21 cellular contexts compared by ENCODE assay signal in genomic region chr15:68557469-68558317, GRCh38. TPM values are rescaled to one million over a fixed set of nuclear protein-coding genes. Genes with fewer than 3 reads are reported as not detected.
A peak's percentile ranks its signal among the peaks of the same experiment; 100 is the strongest.
DNase-seq lines count a peak whose midpoint lies in the region; TF ChIP-seq lines count a peak whose summit lies in the region.
"Had no signal": no experiment of that assay in that cellular context is flagged by ENCODE, and none has a peak within 500 bp of the region (broad histone marks: within the 10 kb centered on the region; RNA-seq: fewer than 3 reads in every experiment).

No MANE protein-coding gene starts in this region.

- peak overlapping the region in 1 of 11 experiments; percentile 10; a peak in 1 of 22 replicates for H3K9ac ChIP-seq in BLaER1 treated with 17β-estradiol and CSF1 and Interleukin-3, amounts not matched to agents 10 nM and 100 nM
- no peak overlapping the region for H3K9ac ChIP-seq in mesenchymal stem cell (ENCODE audit: low read length)
- H3K9ac ChIP-seq: KMS-11 had no signal

- H3K4me1 ChIP-seq in BLaER1 treated with 17β-estradiol and CSF1 and Interleukin-3, amounts not matched to agents 10 nM and 100 nM: peaks cover 9 to 43% (median 33%) of the 10 kb centered on the region in 10 experiments
- peaks cover 27% of the 10 kb centered on the region for H3K4me1 ChIP-seq in mesenchymal stem cell (ENCODE audit: control insufficient read depth, insufficient read depth, low read depth, low read length)

- H3K14ac ChIP-seq in mesenchymal stem cell (ENCODE audit: low read length in 2 of 2): no peak overlapping the region

- H2BK12ac ChIP-seq in mesenchymal stem cell (ENCODE audit: low read length in 2 of 2): peak overlapping the region in 1 of 2 experiments; percentile 15

- no peaks in the 10 kb centered on the region for H3K36me3 ChIP-seq in BLaER1 treated with 17β-estradiol and CSF1 and Interleukin-3, amounts not matched to agents 10 nM and 100 nM
- no peaks in the 10 kb centered on the region for H3K36me3 ChIP-seq in mesenchymal stem cell (ENCODE audit: control insufficient read depth in 1 of 2, insufficient read depth in 2 of 2, low read depth in 1 of 2, low read length in 2 of 2)
- H3K36me3 ChIP-seq: HAP-1, SJSA1 had no signal

- peaks cover 11 to 19% (median 17%) of the 10 kb centered on the region in 11 experiments; a peak in 21 of 22 replicates for H3K27me3 ChIP-seq in BLaER1 treated with 17β-estradiol and CSF1 and Interleukin-3, amounts not matched to agents 10 nM and 100 nM
- H3K27me3 ChIP-seq in mesenchymal stem cell (ENCODE audit: control insufficient read depth in 1 of 2, insufficient read depth in 1 of 2, low read length in 2 of 2): peaks cover 0 to 9% of the 10 kb centered on the region in 2 experiments
- H3K27me3 ChIP-seq: SJSA1 had no signal

- DNase-seq in ACHN (peak; percentile 10), mesenchymal stem cell (no peak), G401 (ENCODE audit: low spot score) (no peak), DMS114 treated with DMSO at 0.1 percent for 48 hours (lab: John Stamatoyannopoulos, UW; ENCODE audit: unreplicated experiment) (no peak), HuH-7 (ENCODE audit: low spot score) (no peak), NCI-H1930 (lab: John Stamatoyannopoulos, UW) (no peak)
- DNase-seq: CD8-positive, alpha-beta memory T cell; EL; IMR-90; NCI-H1092 treated with DMSO at 0.1 percent for 48 hours; NCI-H1436 treated with DMSO at 0.1 percent for 48 hours; NCI-H2029; NCI-H2227 treated with DMSO at 0.1 percent for 48 hours; NCI-H510A treated with DMSO at 0.1 percent for 48 hours; NCI-H748 treated with DMSO at 0.1 percent for 48 hours had no signal

- H2BK15ac ChIP-seq in mesenchymal stem cell (ENCODE audit: low read depth, poor library complexity, severe bottlenecking): no peak overlapping the region

- H4K20me1 ChIP-seq in BLaER1 treated with 17β-estradiol and CSF1 and Interleukin-3, amounts not matched to agents 10 nM and 100 nM: 0 out of 22 replicates have a peak, but pooled peaks cover 0 to 8% (median 0%) of the 10 kb centered on the region in 11 experiments

- no peak overlapping the region for H2AFZ ChIP-seq in mesenchymal stem cell (ENCODE audit: low read depth, low read length)

- H3K4me2 ChIP-seq in BLaER1 treated with 17β-estradiol and CSF1 and Interleukin-3, amounts not matched to agents 10 nM and 100 nM: peak overlapping the region in 10 of 11 experiments; percentile 81 to 99 (median 94); a peak in 18 of 22 replicates
- H3K4me2 ChIP-seq in mesenchymal stem cell (ENCODE audit: low read length, poor library complexity, severe bottlenecking): no peak overlapping the region
- H3K4me2 ChIP-seq: KMS-11 had no signal

- H3K4ac ChIP-seq in mesenchymal stem cell (ENCODE audit: low read depth in 1 of 2, low read length in 2 of 2): no peak overlapping the region

- no peak overlapping the region for H2BK5ac ChIP-seq in mesenchymal stem cell (ENCODE audit: low read depth, low read length, poor library complexity, severe bottlenecking)

- in situ Hi-C loops in ACHN (cut with HindIII; ENCODE audit: low pct_ligation_motif_present, low pct_unique_long_range_greater_than_20kb, low sequenced_read_pairs) (no loop called here), G401 (cut with HindIII; ENCODE audit: low sequenced_read_pairs) (no loop called here)

- peaks cover 50% of the 10 kb centered on the region for H3K4me1 Mint-ChIP-seq in brain

- H4K8ac ChIP-seq in mesenchymal stem cell (ENCODE audit: low read length): no peak overlapping the region

- WGBS in mesenchymal stem cell: 96% methylated on average over 6 of the region's 9 CpGs

- H3K27me3 Mint-ChIP-seq in brain: peaks cover 9% of the 10 kb centered on the region

- no peak overlapping the region for H3K23ac ChIP-seq in mesenchymal stem cell (ENCODE audit: low read length in 2 of 2)

- no peaks in the 10 kb centered on the region for H3K79me1 ChIP-seq in mesenchymal stem cell (replicated peaks; ENCODE audit: low read length, poor library complexity, severe bottlenecking)

- TF ChIP-seq CTCF in brain (conservative IDR thresholded peaks at IDR 0.05): no peak

- H4K91ac ChIP-seq in mesenchymal stem cell (ENCODE audit: low read length): peak overlapping the region; percentile 41

- peak overlapping the region in 4 of 11 experiments; percentile 9 to 38 (median 22); a peak in 4 of 22 replicates for H3K27ac ChIP-seq in BLaER1 treated with 17β-estradiol and CSF1 and Interleukin-3, amounts not matched to agents 10 nM and 100 nM
- H3K27ac ChIP-seq in mesenchymal stem cell (ENCODE audit: low read length, poor library complexity, severe bottlenecking): peak overlapping the region; percentile 61
- H3K27ac ChIP-seq: C4-2B, KMS-11, SJSA1 had no signal

- H3K9me3 ChIP-seq in BLaER1 treated with 17β-estradiol and CSF1 and Interleukin-3, amounts not matched to agents 10 nM and 100 nM (replicated peaks in 1 of 11): no peaks in the 10 kb centered on the region
- no peaks in the 10 kb centered on the region for H3K9me3 ChIP-seq in mesenchymal stem cell (ENCODE audit: control insufficient read depth, low read length)
- H3K9me3 ChIP-seq: HAP-1 had no signal

- H3K9me3 Mint-ChIP-seq in brain: peaks cover 0 to 5% (median 0%) of the 10 kb centered on the region in 5 experiments
- H3K9me3 Mint-ChIP-seq: CD8-positive, alpha-beta memory T cell had no signal

- H3K36me3 Mint-ChIP-seq in brain: no peaks in the 10 kb centered on the region
- H3K36me3 Mint-ChIP-seq: CD8-positive, alpha-beta memory T cell had no signal

- no peak overlapping the region for H2BK120ac ChIP-seq in mesenchymal stem cell (ENCODE audit: low read depth, low read length)

- peak overlapping the region in 4 of 5 experiments; percentile 14 to 60 (median 28) for H3K27ac Mint-ChIP-seq in brain
- H3K27ac Mint-ChIP-seq: CD8-positive, alpha-beta memory T cell had no signal

- H2AK5ac ChIP-seq in mesenchymal stem cell (ENCODE audit: low read length, severe bottlenecking): peak overlapping the region; percentile 18

- peak overlapping the region in 2 of 5 experiments; percentile 15 to 28 for H3K4me3 Mint-ChIP-seq in brain

- H3K18ac ChIP-seq in mesenchymal stem cell (ENCODE audit: low read depth in 1 of 2, low read length in 2 of 2): no peak overlapping the region

- no peak overlapping the region for H3K4me3 ChIP-seq in BLaER1 treated with 17β-estradiol and CSF1 and Interleukin-3, amounts not matched to agents 10 nM and 100 nM
- no peak overlapping the region for H3K4me3 ChIP-seq in mesenchymal stem cell (ENCODE audit: insufficient read depth in 1 of 2, low read depth in 1 of 2, low read length in 2 of 2)
- H3K4me3 ChIP-seq: HAP-1, SJSA1 had no signal

RNA-seq across cellular contexts. Expression of gene CORO2B, which starts 21.1 kb away (rescaled TPM):
- 59.3 TPM for polyA plus RNA-seq in brain (ENCODE audit: insufficient read depth, low read depth, low replicate concordance)
- 6.0 TPM for polyA plus RNA-seq in mesenchymal stem cell (2013, experiment 1 of 2)
- 6.3 TPM for polyA plus RNA-seq in mesenchymal stem cell (2013, experiment 2 of 2)
- total RNA-seq in G401 (2014; rRNA removed; shearing (Covaris generic)): 1.0 TPM in 1 of 2 replicates, not detected in the other
- total RNA-seq: CD8-positive, alpha-beta memory T cell; SJSA1 had no signal
- polyA plus RNA-seq: CD8-positive, alpha-beta memory T cell had no signal
